8 cellular contexts compared by ENCODE assay signal in genomic region chr3:53134631-53135232, GRCh38. TPM values are rescaled to one million over a fixed set of nuclear protein-coding genes. Genes with fewer than 3 reads are reported as not detected.
DNase-seq lines count a peak whose midpoint lies in the region; ATAC-seq and TF ChIP-seq lines count a peak whose summit lies in the region.

No MANE protein-coding gene starts in this region.

- H2AFZ ChIP-seq in Karpas-422 (ENCODE audit: low read length) = no peak overlapping the region

- peaks cover 30% of the 10 kb centered on the region for H3K4me1 ChIP-seq in Karpas-422 (ENCODE audit: low read length)
- H3K4me1 ChIP-seq in adrenal gland (replicated peaks in 1 of 2) = peaks cover 7 to 38% of the 10 kb centered on the region in 2 donors

- no peaks in the 10 kb centered on the region for H4K20me1 ChIP-seq in Karpas-422 (ENCODE audit: insufficient read depth, low read depth, low read length)

- intact Hi-C loops in adrenal gland (cut with DNase I) (loop anchor here (5.0 kb wide), 2 partner anchors 33 to 63 kb away; no protein-coding TSS in a partner anchor), left ventricle myocardium superior (cut with micrococcal nuclease) (no loop called here)

- H3K4me3 ChIP-seq in Karpas-422 (ENCODE audit: low read length) (no peak overlapping the region), adrenal gland (no peak overlapping the region), skeletal muscle cell (ENCODE audit: low read depth, low read length) (no peak overlapping the region)

- H3K4me2 ChIP-seq in Karpas-422 (ENCODE audit: low read depth, low read length, poor library complexity, severe bottlenecking) = no peak overlapping the region

- H3K9me3 ChIP-seq in Karpas-422 (ENCODE audit: low read length) = no peaks in the 10 kb centered on the region
- no peaks in the 10 kb centered on the region for H3K9me3 ChIP-seq in adrenal gland (replicated peaks in 1 of 3)

- 25 to 36% (median 29%) methylated on average over 6 of the region's 6 CpGs for WGBS in adrenal gland, 4 donors

- no peak overlapping the region for H3K27ac ChIP-seq in Karpas-422 (ENCODE audit: low read length)
- no peak overlapping the region for H3K27ac ChIP-seq in adrenal gland

- no peak overlapping the region for H3K9ac ChIP-seq in Karpas-422 (ENCODE audit: low read length)

- DNase-seq in COR-L47 (lab: John Stamatoyannopoulos, UW) (peak; percentile 3), Karpas-422 (peak; percentile 91), SKM-1 (lab: John Stamatoyannopoulos, UW; ENCODE audit: unreplicated experiment) (peak; percentile 40), adrenal gland (peak; percentile 75 to 90 (median 84)), left ventricle myocardium superior (peak; percentile 79), skeletal muscle cell (ENCODE audit: low read depth) (peak; percentile 27), T1000 (lab: John Stamatoyannopoulos, UW) (no peak)

- peak; percentile 60 to 84 (median 80) for TF ChIP-seq CTCF in adrenal gland (IDR thresholded peaks at IDR 0.05)

- TF ChIP-seq POLR2A in adrenal gland (IDR thresholded peaks at IDR 0.05) = no peak

- ATAC-seq in GM19463 (IDR thresholded peaks at IDR 0.05; ENCODE audit: unreplicated experiment) (peak; percentile 73), left ventricle myocardium superior (peak; percentile 74)

- H3K36me3 ChIP-seq in Karpas-422 (ENCODE audit: insufficient read depth, low read length) (no peaks in the 10 kb centered on the region), adrenal gland (replicated peaks in 1 of 2) (no peaks in the 10 kb centered on the region)

- H3K27me3 ChIP-seq in Karpas-422 (ENCODE audit: low read length) = no peaks in the 10 kb centered on the region
- H3K27me3 ChIP-seq in adrenal gland = no peaks in the 10 kb centered on the region

- peaks cover 5% of the 10 kb centered on the region for H3K79me2 ChIP-seq in Karpas-422 (ENCODE audit: low read length)

- H3K9me2 ChIP-seq in Karpas-422 (replicated peaks; ENCODE audit: insufficient read depth, low read length) = no peaks in the 10 kb centered on the region

RNA-seq across cellular contexts. Expression of gene RFT1, which starts 4.5 kb away (rescaled TPM):
- 20.5 and 29.9 TPM in 2 replicates for total RNA-seq in Karpas-422 (2014; rRNA removed; shearing (Covaris generic); ENCODE audit: low replicate concordance)
- total RNA-seq in adrenal gland (10 to 100 TPM; 12.9 to 34.5 (median 22.9) TPM), left ventricle myocardium superior (8.5 TPM)
- polyA plus RNA-seq in adrenal gland = 10 to 100 TPM in 2 of 3 donors, 1 to 10 TPM in 1; 6.7 to 24.1 (median 13.0) TPM

RNA-seq across cellular contexts. Expression of gene PRKCD, which starts 26.3 kb away (rescaled TPM):
- 22.7 and 27.9 TPM in 2 replicates for total RNA-seq in Karpas-422 (2014; rRNA removed; shearing (Covaris generic); ENCODE audit: low replicate concordance)
- total RNA-seq in adrenal gland (100 to 1,000 TPM in 1 of 8 donors, 10 to 100 TPM in 7; 25.8 to 156 (median 53.7) TPM), left ventricle myocardium superior (13.2 TPM)
- 10 to 100 TPM; 34.7 to 78.7 (median 38.2) TPM for polyA plus RNA-seq in adrenal gland
